ENCODE assay signal across 10 cellular contexts in genomic region chr12:9742665-9743064, GRCh38. TPM values are rescaled to one million over a fixed set of nuclear protein-coding genes. Genes with fewer than 3 reads are reported as not detected.
DNase-seq lines count a peak whose midpoint lies in the region; ATAC-seq, FAIRE-seq and TF ChIP-seq lines count a peak whose summit lies in the region.
"Had no signal": no experiment of that assay in that cellular context is flagged by ENCODE, and none has a peak within 500 bp of the region (broad histone marks: within the 10 kb centered on the region; RNA-seq: fewer than 3 reads in every experiment).

No MANE protein-coding gene starts in this region.

- 7% methylated on average over 5 of the region's 5 CpGs for WGBS in GM12878 (ENCODE audit: insufficient coverage, insufficient replicate concordance, low lambda C conversion rate, missing lambda C conversion rate)
- WGBS in small intestine, 3 donors = 32 to 41% (median 34%) methylated on average over 5 of the region's 5 CpGs

- peak; percentile 22 for ATAC-seq in GM12878
- no peak for ATAC-seq in HG03159 (IDR thresholded peaks at IDR 0.05; ENCODE audit: unreplicated experiment)
- no peak for ATAC-seq in GM21515 (IDR thresholded peaks at IDR 0.05; ENCODE audit: unreplicated experiment)

- H3K9me3 ChIP-seq in MM.1S (replicated peaks; ENCODE audit: insufficient read depth, low read length) (no peaks in the 10 kb centered on the region), GM12878 (replicated peaks; ENCODE audit: control insufficient read depth, insufficient read depth, low read length) (no peaks in the 10 kb centered on the region), small intestine (ENCODE audit: control insufficient read depth, low read depth) (no peaks in the 10 kb centered on the region)
- H3K9me3 ChIP-seq: neutrophil had no signal

- H3K27ac ChIP-seq in MM.1S (ENCODE audit: low read length) (peak overlapping the region; percentile 85), GM12878 (ENCODE audit: control insufficient read depth, insufficient read depth) (peak overlapping the region; percentile 22), small intestine (ENCODE audit: low read depth in 1 of 2, low read length in 1 of 2) (peak overlapping the region; percentile 44 to 79)
- H3K27ac ChIP-seq: neutrophil had no signal

- TF ChIP-seq EP300 in GM12878 (IDR thresholded peaks at IDR 0.05; ENCODE audit: borderline replicate concordance in 1 of 2, control insufficient read depth in 1 of 2, low read depth in 2 of 2, low read length in 2 of 2) = no peak

- H3K79me2 ChIP-seq in MM.1S (ENCODE audit: low read length) (no peaks in the 10 kb centered on the region), GM12878 (ENCODE audit: control insufficient read depth, insufficient read depth, low read length) (peaks cover 2% of the 10 kb centered on the region)

- H3K27me3 ChIP-seq in MM.1S (replicated peaks; ENCODE audit: insufficient read depth, low read length) = no peaks in the 10 kb centered on the region
- no peaks in the 10 kb centered on the region for H3K27me3 ChIP-seq in GM12878 (replicated peaks in 1 of 2; ENCODE audit: control insufficient read depth in 2 of 2, insufficient read depth in 2 of 2, low read length in 1 of 2)
- H3K27me3 ChIP-seq in small intestine (ENCODE audit: control insufficient read depth in 2 of 2, insufficient read depth in 2 of 2, low read length in 2 of 2) = no peaks in the 10 kb centered on the region
- H3K27me3 ChIP-seq: neutrophil had no signal

- no peaks in the 10 kb centered on the region for H3K9me2 ChIP-seq in MM.1S (replicated peaks; ENCODE audit: insufficient read depth, low read length)

- in situ Hi-C loops in GM12878 (cut with MboI) = no loop called here

- H2AFZ ChIP-seq in MM.1S (ENCODE audit: low read length) = no peak overlapping the region
- peak overlapping the region; percentile 18 for H2AFZ ChIP-seq in GM12878 (ENCODE audit: control insufficient read depth, low read depth, low read length)

- no peak for TF ChIP-seq CTCF in MM.1S (IDR thresholded peaks at IDR 0.05; ENCODE audit: low read length)
- TF ChIP-seq CTCF in GM12878 (IDR thresholded peaks at IDR 0.05 in 2 of 3, conservative IDR thresholded peaks at IDR 0.05 in 1 of 3; ENCODE audit: control insufficient read depth in 2 of 3, extremely low read depth in 1 of 3, insufficient read depth in 1 of 3, low read depth in 3 of 3, low read length in 3 of 3) = no peak

- H3K4me3 ChIP-seq in MM.1S (ENCODE audit: low read length) (peak overlapping the region; percentile 39), GM12878 (peak overlapping the region; percentile 36; the same call in 1 of the 2 replicates), small intestine (ENCODE audit: low read depth in 1 of 2, low read length in 2 of 2) (no peak overlapping the region)

- CTCF ChIA-PET in GM12878 (lab: Yijun Ruan, JAX) = interaction anchor here (0.6 to 9.3 kb wide), 54 partner anchors 8 to 1811 kb away, joined by 3 to 97 read pairs (median 4); partner anchors contain the start of genes CD69, CLEC2A, CLEC2D and CLEC7A

- no peaks in the 10 kb centered on the region for H4K20me1 ChIP-seq in MM.1S (ENCODE audit: insufficient read depth, low read length)
- no peaks in the 10 kb centered on the region for H4K20me1 ChIP-seq in GM12878 (ENCODE audit: control insufficient read depth, insufficient read depth)

- BruUV-seq in GM12878 (replicated peaks; lab: Mats Ljungman, UMichigan) = no TSS peak

- FAIRE-seq in GM12878 (lab: Jason Lieb, UNC) (peak; percentile 80), small intestine (lab: Jason Lieb, UNC) (no peak)

- SMC1A ChIA-PET in GM12878 (lab: Charles Lee; ENCODE audit: uncharacterized antibody, unreplicated experiment) = interaction anchor here (0.7 to 22.8 kb wide), 28 partner anchors 8 to 411 kb away, joined by 3 to 814 read pairs (median 5); partner anchors contain the start of genes CD69 and CLEC2D

- DNase-seq in activated CD8-positive, alpha-beta memory T cell treated with anti-CD3 and anti-CD28 coated beads, Interleukin-2, amount 50 U/mL, for 48 hours = peak; percentile 64
- DNase-seq in activated CD8-positive, alpha-beta memory T cell treated with anti-CD3 and anti-CD28 coated beads for 24 hours = no peak
- DNase-seq in MM.1S (peak; percentile 89), GM12878 (ENCODE audit: low read depth, low spot score) (no peak), small intestine (peak; percentile 43), NCI-H748 treated with DMSO at 0.1 percent for 48 hours (lab: John Stamatoyannopoulos, UW) (no peak)
- DNase-seq: NCI-H2081 treated with DMSO at 0.1 percent for 48 hours had no signal

- TF ChIP-seq RAD21 in GM12878 (IDR thresholded peaks at IDR 0.05; ENCODE audit: insufficient read depth, low read depth, low read length) = no peak

- H3F3A ChIP-seq in MM.1S (ENCODE audit: insufficient read depth, low read length) = peaks cover 26% of the 10 kb centered on the region

- H3K4me2 ChIP-seq in MM.1S (ENCODE audit: low read depth, low read length) = peak overlapping the region; percentile 71
- peak overlapping the region; percentile 46 for H3K4me2 ChIP-seq in GM12878 (ENCODE audit: control insufficient read depth, insufficient read depth)

- H3K36me3 ChIP-seq in MM.1S (replicated peaks; ENCODE audit: insufficient read depth, low read length) = no peaks in the 10 kb centered on the region
- H3K36me3 ChIP-seq in GM12878 (ENCODE audit: control insufficient read depth in 2 of 2, insufficient read depth in 2 of 2, low read length in 1 of 2) = no peaks in the 10 kb centered on the region
- H3K36me3 ChIP-seq in small intestine (ENCODE audit: control insufficient read depth in 2 of 2, insufficient read depth in 2 of 2, low read length in 2 of 2) = no peaks in the 10 kb centered on the region
- H3K36me3 ChIP-seq: neutrophil had no signal

- POLR2A ChIA-PET in GM12878 (lab: Charles Lee) = interaction anchor here (0.8 to 2.0 kb wide), 6 partner anchors 9 to 25 kb away, joined by 3 to 6 read pairs (median 3); partner anchors contain the start of gene CD69

- intact Hi-C loops in GM12878 (cut with micrococcal nuclease; ENCODE audit: unreplicated experiment) = loop anchor here (10.0 kb wide), 1 partner anchor 272 kb away; the partner anchor contains the start of gene CLEC12B

- H3K9ac ChIP-seq in MM.1S (ENCODE audit: low read length) = peak overlapping the region; percentile 49
- peak overlapping the region; percentile 52; the same call in 1 of the 2 replicates for H3K9ac ChIP-seq in GM12878 (ENCODE audit: control insufficient read depth, insufficient read depth, low read length)

- RAD21 ChIA-PET in GM12878 (lab: Charles Lee; ENCODE audit: unreplicated experiment) = interaction anchor here (0.8 to 2.7 kb wide), 26 partner anchors 9 to 411 kb away, joined by 3 to 27 read pairs (median 5); partner anchors contain the start of genes CLEC2B, CLEC2D and CLEC7A

- H3K4me1 ChIP-seq in MM.1S (ENCODE audit: low read length) (peaks cover 29% of the 10 kb centered on the region), GM12878 (ENCODE audit: control insufficient read depth, insufficient read depth, low read length) (peaks cover 28% of the 10 kb centered on the region), small intestine (ENCODE audit: control insufficient read depth in 2 of 2, insufficient read depth in 1 of 2, low read depth in 1 of 2, low read length in 1 of 2) (no peaks in the 10 kb centered on the region)

- no peak for TF ChIP-seq POLR2A in GM12878 (IDR thresholded peaks at IDR 0.05; ENCODE audit: low read depth, low read length)

TF ChIP-seq in GM12878, 131 proteins besides CTCF, POLR2A, EP300 and RAD21 (continues in another document):
- no peak for TF ChIP-seq RB1 (IDR thresholded peaks at IDR 0.05; ENCODE audit: borderline replicate concordance)
- no peak for TF ChIP-seq MAX (IDR thresholded peaks at IDR 0.05; ENCODE audit: low read depth, low read length)

RNA-seq across cellular contexts. Expression of gene CLECL1, which starts 9.8 kb away (rescaled TPM):
- 0.92 and 0.98 TPM in 2 replicates for total RNA-seq in GM12878 (2013; cell fraction: nucleolus; rRNA removed)
- total RNA-seq in GM12878 (2014; rRNA removed) (25.0 and 25.9 TPM in 2 replicates), GM12878 (2014; rRNA removed; fragmentation: Illumina TruSeq; extraction: Trizol) (43.7 and 44.2 TPM in 2 replicates), GM12878 (2021) (29.0 and 33.6 TPM in 2 replicates)
- 95.5 TPM for polyA plus RNA-seq in GM12878 (2011; ENCODE audit: low read depth)
- polyA plus RNA-seq in GM12878 (2011; rRNA removed) (4.6 and 7.9 TPM in 2 replicates), GM12878 (2014; fragmentation: Illumina TruSeq; extraction: Trizol) (48.6 and 53.9 TPM in 2 replicates), GM12878 (2014; fragmentation: Nextera tagmentation; extraction: Ambion mirVana) (10 to 100 TPM; 53.3 to 56.5 TPM), GM12878 (2014; rRNA removed) (35.7 and 37.8 TPM in 2 replicates), GM12878 (2016; fragmentation: Nextera tagmentation; extraction: Ambion mirVana) (10 to 100 TPM; 50.9 to 52.9 TPM), small intestine (1 to 10 TPM in 1 of 3 donors, under 1 TPM in 1, not detected in 1; 0.92 to 2.4 TPM)
- 1.9 and 2.1 TPM in 2 replicates for polyA plus RNA-seq in GM12878 (2011; cell fraction: cytosol; rRNA removed)
- 1.6 and 3.5 TPM in 2 replicates for polyA plus RNA-seq in GM12878 (2011; cell fraction: nucleus; rRNA removed)
- polyA plus RNA-seq in GM12878 (2012) = 87.0 and 87.9 TPM in 2 replicates
- polyA minus RNA-seq in GM12878 (2011; rRNA and poly(A)+ RNA removed) = 0.88 and 2.4 TPM in 2 replicates
- polyA minus RNA-seq in GM12878 (2011; cell fraction: cytosol; rRNA and poly(A)+ RNA removed) = 2.4 TPM in 1 of 2 replicates, not detected in the other
- polyA minus RNA-seq in GM12878 (2011; cell fraction: nucleus; rRNA and poly(A)+ RNA removed) = 1.8 and 3.0 TPM in 2 replicates

RNA-seq across cellular contexts. Expression of gene CD69, which starts 18.0 kb away (rescaled TPM):
- total RNA-seq in GM12878 (2013; cell fraction: nucleolus; rRNA removed) = 224 and 241 TPM in 2 replicates
- total RNA-seq in GM12878 (2014; rRNA removed) (15.0 and 23.3 TPM in 2 replicates), GM12878 (2014; rRNA removed; fragmentation: Illumina TruSeq; extraction: Trizol) (18.2 and 21.8 TPM in 2 replicates), GM12878 (2021) (10.8 and 12.4 TPM in 2 replicates)
- 20.1 TPM for polyA plus RNA-seq in GM12878 (2011; ENCODE audit: low read depth)
- polyA plus RNA-seq in GM12878 (2011; rRNA removed) (156 and 338 TPM in 2 replicates), GM12878 (2014; fragmentation: Illumina TruSeq; extraction: Trizol) (10.3 and 22.3 TPM in 2 replicates), GM12878 (2014; fragmentation: Nextera tagmentation; extraction: Ambion mirVana) (10 to 100 TPM; 32.9 to 55.7 TPM), GM12878 (2014; rRNA removed) (7.9 and 15.0 TPM in 2 replicates), GM12878 (2016; fragmentation: Nextera tagmentation; extraction: Ambion mirVana) (1 to 10 TPM; 7.3 to 8.0 TPM), small intestine (1 to 10 TPM; 1.8 to 6.2 (median 4.1) TPM)
- 40.2 and 51.7 TPM in 2 replicates for polyA plus RNA-seq in GM12878 (2011; cell fraction: cytosol; rRNA removed)
- polyA plus RNA-seq in GM12878 (2011; cell fraction: nucleus; rRNA removed) = 75.4 and 142 TPM in 2 replicates
- 23.3 and 64.7 TPM in 2 replicates for polyA plus RNA-seq in GM12878 (2012)
- polyA minus RNA-seq in GM12878 (2011; rRNA and poly(A)+ RNA removed) = 172 and 240 TPM in 2 replicates
- polyA minus RNA-seq in GM12878 (2011; cell fraction: cytosol; rRNA and poly(A)+ RNA removed) = 37.4 and 42.2 TPM in 2 replicates
- polyA minus RNA-seq in GM12878 (2011; cell fraction: nucleus; rRNA and poly(A)+ RNA removed) = 166 and 176 TPM in 2 replicates

Comparison
In these comparisons a context has a peak if more than half of its experiments do, and no peak if none do; other contexts are left out.
1. DNase-seq: peak in activated CD8-positive, alpha-beta memory T cell treated with anti-CD3 and anti-CD28 coated beads, Interleukin-2, amount 50 U/mL, for 48 hours (single experiment), MM.1S (single experiment) and small intestine (single experiment); none in activated CD8-positive, alpha-beta memory T cell treated with anti-CD3 and anti-CD28 coated beads for 24 hours (single experiment), GM12878 (single experiment) and NCI-H748 treated with DMSO at 0.1 percent for 48 hours (single experiment).
2. H3K27ac ChIP-seq: peak in every context shown above with its lines; median percentile 85 in MM.1S; 62 in small intestine; 22 in GM12878.
3. H3K4me3 ChIP-seq: peak in MM.1S (single experiment) and GM12878 (single experiment); none in small intestine (0 of 2).